Comparison of ENCODE assay signal across 8 cellular contexts in the genomic region with DNA sequence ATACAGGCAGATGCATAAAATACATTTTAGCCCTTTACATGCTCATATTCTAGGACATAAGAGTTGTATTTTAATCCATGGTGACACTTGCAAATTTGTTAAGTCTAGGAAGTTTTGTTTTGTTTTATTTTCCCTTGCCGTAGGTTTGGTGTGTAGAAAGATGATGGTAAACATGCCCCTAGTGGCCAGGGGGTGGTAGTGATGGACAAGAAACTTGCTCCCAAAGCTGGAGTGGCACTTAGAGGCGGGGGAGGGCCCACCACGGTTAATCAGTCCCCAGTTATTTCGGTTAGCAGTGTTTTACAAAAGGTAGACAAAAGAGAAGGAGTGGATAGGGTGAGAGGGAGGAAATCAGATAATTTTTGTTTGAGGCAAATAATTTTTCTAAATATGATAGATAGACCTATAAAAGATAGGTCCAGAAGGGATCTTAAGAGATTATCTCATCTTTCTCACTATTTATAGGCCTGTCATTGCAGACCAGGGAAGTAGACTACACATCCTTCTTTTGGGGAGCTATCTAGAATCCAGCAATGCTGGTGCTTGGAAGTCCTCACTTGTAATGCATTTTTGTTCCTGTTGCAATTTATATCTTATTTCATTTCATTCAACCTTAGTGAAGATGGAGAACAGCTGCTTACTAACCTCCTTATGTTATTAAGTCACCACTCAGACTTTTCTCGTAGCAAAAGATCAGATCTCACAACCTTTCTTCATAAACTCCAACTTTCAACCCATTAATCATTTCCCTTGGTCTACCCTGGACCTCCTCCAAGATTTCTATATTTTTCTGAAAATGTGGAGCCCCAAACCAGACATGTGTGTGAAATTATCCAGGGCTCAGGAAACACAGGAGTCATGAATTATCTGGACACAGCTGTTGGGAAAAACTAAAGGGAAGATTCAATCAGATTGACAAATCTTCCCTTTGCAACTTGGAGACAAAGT. TPM values are rescaled to one million over a fixed set of nuclear protein-coding genes. Genes with fewer than 3 reads are reported as not detected.
DNase-seq lines count a peak whose midpoint lies in the region; ATAC-seq, FAIRE-seq and TF ChIP-seq lines count a peak whose summit lies in the region.

No MANE protein-coding gene starts in this region.

- TF ChIP-seq EP300 in GM12878 (IDR thresholded peaks at IDR 0.05; ENCODE audit: borderline replicate concordance in 1 of 2, control insufficient read depth in 1 of 2, low read depth in 2 of 2, low read length in 2 of 2), result no peak

- peaks cover 22% of the 10 kb centered on the region for H3K4me1 Mint-ChIP-seq in nephron

- H3K36me3 Mint-ChIP-seq in nephron (ENCODE audit: low read depth), result no peaks in the 10 kb centered on the region

- no peaks in the 10 kb centered on the region for H3K9me3 Mint-ChIP-seq in nephron

- H3K9me3 ChIP-seq in GM12878 (replicated peaks; ENCODE audit: control insufficient read depth, insufficient read depth, low read length), result no peaks in the 10 kb centered on the region

- 1% methylated on average over 5 of the region's 5 CpGs for WGBS in GM12878 (ENCODE audit: insufficient coverage, insufficient replicate concordance, low lambda C conversion rate, missing lambda C conversion rate)

- no peaks in the 10 kb centered on the region for H3K36me3 ChIP-seq in GM12878 (ENCODE audit: control insufficient read depth in 2 of 2, insufficient read depth in 2 of 2, low read length in 1 of 2)

- H3K4me2 ChIP-seq in GM12878 (ENCODE audit: control insufficient read depth, insufficient read depth), result no peak overlapping the region

- POLR2A ChIA-PET in GM12878 (lab: Charles Lee), result no interaction called here

- peak; percentile 86 for ATAC-seq in GM21529 (IDR thresholded peaks at IDR 0.05; ENCODE audit: unreplicated experiment)
- ATAC-seq in GM12878, result peak; percentile 87

- no peaks in the 10 kb centered on the region for H4K20me1 ChIP-seq in GM12878 (ENCODE audit: control insufficient read depth, insufficient read depth)

- in situ Hi-C loops in GM12878 (cut with MboI), result loop anchor here (10.0 kb wide), 1 partner anchor 1459 kb away; no protein-coding TSS in a partner anchor

- no peak for FAIRE-seq in GM12878 (lab: Jason Lieb, UNC)

- no peak overlapping the region for H3K9ac ChIP-seq in GM12878 (ENCODE audit: control insufficient read depth, insufficient read depth, low read length)

- no TSS peak for BruUV-seq in GM12878 (replicated peaks; lab: Mats Ljungman, UMichigan)

- H3K4me3 Mint-ChIP-seq in nephron, result no peak overlapping the region

- peak; percentile 44 for TF ChIP-seq RAD21 in GM12878 (IDR thresholded peaks at IDR 0.05; ENCODE audit: insufficient read depth, low read depth, low read length)

- H3K27me3 ChIP-seq in GM12878 (replicated peaks in 1 of 2; ENCODE audit: control insufficient read depth in 2 of 2, insufficient read depth in 2 of 2, low read length in 1 of 2), result peaks cover 0 to 10% of the 10 kb centered on the region in 2 experiments

- SMC1A ChIA-PET in GM12878 (lab: Charles Lee; ENCODE audit: uncharacterized antibody, unreplicated experiment), result interaction anchor here (0.9 to 2.5 kb wide), 8 partner anchors 9 to 1623 kb away, joined by 3 to 7 read pairs (median 4); no protein-coding TSS in a partner anchor

- peak overlapping the region in 1 of 3 experiments; percentile 16 for H3K27ac Mint-ChIP-seq in nephron

- no peak overlapping the region for H3K4me3 ChIP-seq in GM12878

- RAD21 ChIA-PET in GM12878 (lab: Charles Lee; ENCODE audit: unreplicated experiment), result interaction anchor here (1.5 to 3.1 kb wide), 2 partner anchors 401 to 823 kb away, joined by 5 to 10 read pairs; no protein-coding TSS in a partner anchor

- no peak overlapping the region; the same call in 1 of the 2 replicates for H2AFZ ChIP-seq in GM12878 (ENCODE audit: control insufficient read depth, low read depth, low read length)

- H3K79me2 ChIP-seq in GM12878 (ENCODE audit: control insufficient read depth, insufficient read depth, low read length), result no peaks in the 10 kb centered on the region

- CTCF ChIA-PET in GM12878 (lab: Yijun Ruan, JAX), result interaction anchor here (0.7 to 3.9 kb wide), 14 partner anchors 9 to 1623 kb away, joined by 3 to 46 read pairs (median 3); no protein-coding TSS in a partner anchor

- DNase-seq in NCI-H1436 (lab: John Stamatoyannopoulos, UW) (peak; percentile 17), NCI-H1436 treated with DMSO at 0.1 percent for 48 hours (lab: John Stamatoyannopoulos, UW) (no peak), HT-29 (ENCODE audit: low spot score) (peak; percentile 41), GM12878 (ENCODE audit: low read depth, low spot score) (no peak), OCI-M2 (lab: John Stamatoyannopoulos, UW; ENCODE audit: unreplicated experiment) (no peak), HPDE6-E6E7 (ENCODE audit: extremely low spot score) (no peak)

- TF ChIP-seq POLR2A in GM12878 (IDR thresholded peaks at IDR 0.05; ENCODE audit: low read depth, low read length), result no peak

- TF ChIP-seq CTCF in GM12878 (IDR thresholded peaks at IDR 0.05 in 2 of 3, conservative IDR thresholded peaks at IDR 0.05 in 1 of 3; ENCODE audit: control insufficient read depth in 2 of 3, extremely low read depth in 1 of 3, insufficient read depth in 1 of 3, low read depth in 3 of 3, low read length in 3 of 3), result peak; percentile 69 to 81 (median 77)
- TF ChIP-seq CTCF in nephron (IDR thresholded peaks at IDR 0.05; ENCODE audit: unreplicated experiment in 3 of 3), result peak; percentile 63 to 68 (median 65)

- H3K27me3 Mint-ChIP-seq in nephron (ENCODE audit: low read depth), result peaks cover 24% of the 10 kb centered on the region

- no peak overlapping the region for H3K27ac ChIP-seq in GM12878 (ENCODE audit: control insufficient read depth, insufficient read depth)

- H3K4me1 ChIP-seq in GM12878 (ENCODE audit: control insufficient read depth, insufficient read depth, low read length), result no peaks in the 10 kb centered on the region; the same call in 1 of the 2 replicates

- intact Hi-C loops in GM12878 (cut with micrococcal nuclease; ENCODE audit: unreplicated experiment), result loop anchor here (1.0 to 10.0 kb wide), 2 partner anchors 309 to 402 kb away; a partner anchor contains a TSS

TF ChIP-seq in GM12878, 131 proteins besides CTCF, POLR2A, EP300 and RAD21:
- TF ChIP-seq SREBF2 (IDR thresholded peaks at IDR 0.05; ENCODE audit: low read length), result no peak
- TF ChIP-seq SMC3 (IDR thresholded peaks at IDR 0.05; ENCODE audit: borderline replicate concordance, low read length), result peak; percentile 41; the same call in 1 of the 2 replicates
- TF ChIP-seq YBX1 (IDR thresholded peaks at IDR 0.05), result no peak
- TF ChIP-seq BACH1 (IDR thresholded peaks at IDR 0.05; ENCODE audit: borderline replicate concordance), result no peak
- no peak for TF ChIP-seq MEF2A (IDR thresholded peaks at IDR 0.05; ENCODE audit: insufficient read depth, low read depth, low read length)
- no peak for TF ChIP-seq ATF7 (IDR thresholded peaks at IDR 0.05; ENCODE audit: low read depth)
- no peak for TF ChIP-seq SRF (IDR thresholded peaks at IDR 0.05; ENCODE audit: low read depth in 2 of 2, low read length in 2 of 2)
- TF ChIP-seq, protein P1, sequence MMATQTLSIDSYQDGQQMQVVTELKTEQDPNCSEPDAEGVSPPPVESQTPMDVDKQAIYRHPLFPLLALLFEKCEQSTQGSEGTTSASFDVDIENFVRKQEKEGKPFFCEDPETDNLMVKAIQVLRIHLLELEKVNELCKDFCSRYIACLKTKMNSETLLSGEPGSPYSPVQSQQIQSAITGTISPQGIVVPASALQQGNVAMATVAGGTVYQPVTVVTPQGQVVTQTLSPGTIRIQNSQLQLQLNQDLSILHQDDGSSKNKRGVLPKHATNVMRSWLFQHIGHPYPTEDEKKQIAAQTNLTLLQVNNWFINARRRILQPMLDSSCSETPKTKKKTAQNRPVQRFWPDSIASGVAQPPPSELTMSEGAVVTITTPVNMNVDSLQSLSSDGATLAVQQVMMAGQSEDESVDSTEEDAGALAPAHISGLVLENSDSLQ (IDR thresholded peaks at IDR 0.05), result peak; percentile 55; the same call in 1 of the 2 replicates
- TF ChIP-seq, protein P2, sequence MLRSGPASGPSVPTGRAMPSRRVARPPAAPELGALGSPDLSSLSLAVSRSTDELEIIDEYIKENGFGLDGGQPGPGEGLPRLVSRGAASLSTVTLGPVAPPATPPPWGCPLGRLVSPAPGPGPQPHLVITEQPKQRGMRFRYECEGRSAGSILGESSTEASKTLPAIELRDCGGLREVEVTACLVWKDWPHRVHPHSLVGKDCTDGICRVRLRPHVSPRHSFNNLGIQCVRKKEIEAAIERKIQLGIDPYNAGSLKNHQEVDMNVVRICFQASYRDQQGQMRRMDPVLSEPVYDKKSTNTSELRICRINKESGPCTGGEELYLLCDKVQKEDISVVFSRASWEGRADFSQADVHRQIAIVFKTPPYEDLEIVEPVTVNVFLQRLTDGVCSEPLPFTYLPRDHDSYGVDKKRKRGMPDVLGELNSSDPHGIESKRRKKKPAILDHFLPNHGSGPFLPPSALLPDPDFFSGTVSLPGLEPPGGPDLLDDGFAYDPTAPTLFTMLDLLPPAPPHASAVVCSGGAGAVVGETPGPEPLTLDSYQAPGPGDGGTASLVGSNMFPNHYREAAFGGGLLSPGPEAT (IDR thresholded peaks at IDR 0.05; ENCODE audit: low read depth), result no peak
- no peak for TF ChIP-seq CREM (IDR thresholded peaks at IDR 0.05; ENCODE audit: low read depth)

RNA-seq across cellular contexts. Expression of a gene that starts 5.9 kb away (rescaled TPM):
- total RNA-seq in HT-29 (2014; rRNA removed; shearing (Covaris generic)), result 0.37 and 0.53 TPM in 2 replicates
- 0.15 and 0.23 TPM in 2 replicates for total RNA-seq in GM12878 (2013; cell fraction: nucleolus; rRNA removed)
- total RNA-seq in GM12878 (2014; rRNA removed), result 0.06 TPM in 1 of 2 replicates, not detected in the other
- 0.04 TPM in 1 of 2 replicates, not detected in the other for total RNA-seq in GM12878 (2014; rRNA removed; fragmentation: Illumina TruSeq; extraction: Trizol)
- total RNA-seq in GM12878 (2021), result 0.05 and 0.08 TPM in 2 replicates
- not detected for polyA plus RNA-seq in GM12878 (2011; ENCODE audit: low read depth)
- 0.14 and 0.15 TPM in 2 replicates for polyA plus RNA-seq in GM12878 (2011; rRNA removed)
- 0.04 and 0.07 TPM in 2 replicates for polyA plus RNA-seq in GM12878 (2011; cell fraction: cytosol; rRNA removed)
- polyA plus RNA-seq in GM12878 (2011; cell fraction: nucleus; rRNA removed), result 0.06 and 0.13 TPM in 2 replicates
- polyA plus RNA-seq in GM12878 (2012), result 0.07 TPM in 1 of 2 replicates, not detected in the other
- 0.05 TPM in 1 of 2 replicates, not detected in the other for polyA plus RNA-seq in GM12878 (2014; fragmentation: Illumina TruSeq; extraction: Trizol)
- under 1 TPM; 0.02 to 0.03 TPM for polyA plus RNA-seq in GM12878 (2014; fragmentation: Nextera tagmentation; extraction: Ambion mirVana)
- polyA plus RNA-seq in GM12878 (2014; rRNA removed), result 0.05 TPM in 1 of 2 replicates, not detected in the other
- polyA plus RNA-seq in GM12878 (2016; fragmentation: Nextera tagmentation; extraction: Ambion mirVana), result under 1 TPM; 0.07 to 0.24 TPM
- 0.10 TPM in 1 of 2 replicates, not detected in the other for polyA minus RNA-seq in GM12878 (2011; rRNA and poly(A)+ RNA removed)
- not detected in 2 replicates for polyA minus RNA-seq in GM12878 (2011; cell fraction: cytosol; rRNA and poly(A)+ RNA removed)
- polyA minus RNA-seq in GM12878 (2011; cell fraction: nucleus; rRNA and poly(A)+ RNA removed), result 0.10 and 0.12 TPM in 2 replicates

Comparison
In these comparisons a context has a peak if more than half of its experiments do, and no peak if none do; other contexts are left out.
1. DNase-seq: peak in NCI-H1436 (single experiment) and HT-29 (single experiment); none in NCI-H1436 treated with DMSO at 0.1 percent for 48 hours (single experiment), GM12878 (single experiment), OCI-M2 (single experiment) and HPDE6-E6E7 (single experiment).